ENCODE assay signal across 8 cellular contexts in genomic region chr12:54723653-54724256, GRCh38.
A peak's percentile ranks its signal among the peaks of the same experiment; 100 is the strongest.
DNase-seq lines count a peak whose midpoint lies in the region; ATAC-seq, FAIRE-seq and TF ChIP-seq lines count a peak whose summit lies in the region.

No MANE protein-coding gene starts in this region.

- no peaks in the 10 kb centered on the region; the same call in 1 of the 2 replicates for H3K27me3 ChIP-seq in GM06990 (replicated peaks; ENCODE audit: control insufficient read depth, insufficient read depth, low read length)

- peaks cover 35% of the 10 kb centered on the region for H3K27me3 Mint-ChIP-seq in activated CD4-positive, alpha-beta T cell treated with anti-CD3 and anti-CD28 coated beads, Interleukin-2, amount 10 ng/mL, durations not matched to agents 24 days and 14 days

- no peaks in the 10 kb centered on the region for H3K36me3 Mint-ChIP-seq in activated CD4-positive, alpha-beta T cell treated with anti-CD3 and anti-CD28 coated beads, Interleukin-2, amount 10 ng/mL, durations not matched to agents 24 days and 14 days (ENCODE audit: low read depth)

- H3K4me3 ChIP-seq in GM06990 (replicated peaks; ENCODE audit: low read depth, low read length) = no peak overlapping the region

- TF ChIP-seq CTCF in GM06990 (IDR thresholded peaks at IDR 0.05; ENCODE audit: insufficient read depth, low read length, poor library complexity, severe bottlenecking) = peak; percentile 74

- H3K9me3 Mint-ChIP-seq in activated CD4-positive, alpha-beta T cell treated with anti-CD3 and anti-CD28 coated beads, Interleukin-2, amount 10 ng/mL, durations not matched to agents 24 days and 14 days = no peaks in the 10 kb centered on the region

- intact Hi-C loops in activated CD4-positive, alpha-beta T cell treated with anti-CD3 and anti-CD28 coated beads, Interleukin-2, amount 10 ng/mL, durations not matched to agents 24 days and 14 days (cut with micrococcal nuclease) = loop anchor here (1.0 kb wide), 2 partner anchors 235 to 350 kb away; no protein-coding TSS in a partner anchor

- DNase-seq in ACHN (peak; percentile 46), GM06990 (ENCODE audit: extremely low read depth, insufficient read length) (no peak), kidney glomerular epithelial cell (lab: John Stamatoyannopoulos, UW) (peak; percentile 4), GF-D8 (lab: John Stamatoyannopoulos, UW) (no peak), urothelium cell line (ENCODE audit: low spot score) (no peak)
- DNase-seq in activated CD4-positive, alpha-beta T cell treated with anti-CD3 and anti-CD28 coated beads, Interleukin-2, amount 10 ng/mL, durations not matched to agents 24 days and 14 days = peak; percentile 82

- no peak overlapping the region for H3K4me3 Mint-ChIP-seq in activated CD4-positive, alpha-beta T cell treated with anti-CD3 and anti-CD28 coated beads, Interleukin-2, amount 10 ng/mL, durations not matched to agents 24 days and 14 days

- no peak overlapping the region for H3K27ac Mint-ChIP-seq in activated CD4-positive, alpha-beta T cell treated with anti-CD3 and anti-CD28 coated beads, Interleukin-2, amount 10 ng/mL, durations not matched to agents 24 days and 14 days

- peaks cover 5% of the 10 kb centered on the region for H3K4me1 Mint-ChIP-seq in activated CD4-positive, alpha-beta T cell treated with anti-CD3 and anti-CD28 coated beads, Interleukin-2, amount 10 ng/mL, durations not matched to agents 24 days and 14 days

- FAIRE-seq in urothelium cell line (lab: Jason Lieb, UNC) = no peak

- ATAC-seq in HG03521 (IDR thresholded peaks at IDR 0.05; ENCODE audit: unreplicated experiment) (peak; percentile 64), GM21825 (IDR thresholded peaks at IDR 0.05; ENCODE audit: unreplicated experiment) (no peak)

- in situ Hi-C loops in ACHN (cut with HindIII; ENCODE audit: low pct_ligation_motif_present, low pct_unique_long_range_greater_than_20kb, low sequenced_read_pairs) = no loop called here

- no peaks in the 10 kb centered on the region for H3K36me3 ChIP-seq in GM06990 (ENCODE audit: control insufficient read depth, insufficient read depth, low read length)

Comparison
In these comparisons a context has a peak if more than half of its experiments do, and no peak if none do; other contexts are left out.
1. DNase-seq: peak in ACHN (single experiment), activated CD4-positive, alpha-beta T cell treated with anti-CD3 and anti-CD28 coated beads, Interleukin-2, amount 10 ng/mL, durations not matched to agents 24 days and 14 days (single experiment) and kidney glomerular epithelial cell (single experiment); none in GM06990 (single experiment), GF-D8 (single experiment) and urothelium cell line (single experiment).